Comparison of ENCODE assay signal across 1 cellular context in the genomic region with DNA sequence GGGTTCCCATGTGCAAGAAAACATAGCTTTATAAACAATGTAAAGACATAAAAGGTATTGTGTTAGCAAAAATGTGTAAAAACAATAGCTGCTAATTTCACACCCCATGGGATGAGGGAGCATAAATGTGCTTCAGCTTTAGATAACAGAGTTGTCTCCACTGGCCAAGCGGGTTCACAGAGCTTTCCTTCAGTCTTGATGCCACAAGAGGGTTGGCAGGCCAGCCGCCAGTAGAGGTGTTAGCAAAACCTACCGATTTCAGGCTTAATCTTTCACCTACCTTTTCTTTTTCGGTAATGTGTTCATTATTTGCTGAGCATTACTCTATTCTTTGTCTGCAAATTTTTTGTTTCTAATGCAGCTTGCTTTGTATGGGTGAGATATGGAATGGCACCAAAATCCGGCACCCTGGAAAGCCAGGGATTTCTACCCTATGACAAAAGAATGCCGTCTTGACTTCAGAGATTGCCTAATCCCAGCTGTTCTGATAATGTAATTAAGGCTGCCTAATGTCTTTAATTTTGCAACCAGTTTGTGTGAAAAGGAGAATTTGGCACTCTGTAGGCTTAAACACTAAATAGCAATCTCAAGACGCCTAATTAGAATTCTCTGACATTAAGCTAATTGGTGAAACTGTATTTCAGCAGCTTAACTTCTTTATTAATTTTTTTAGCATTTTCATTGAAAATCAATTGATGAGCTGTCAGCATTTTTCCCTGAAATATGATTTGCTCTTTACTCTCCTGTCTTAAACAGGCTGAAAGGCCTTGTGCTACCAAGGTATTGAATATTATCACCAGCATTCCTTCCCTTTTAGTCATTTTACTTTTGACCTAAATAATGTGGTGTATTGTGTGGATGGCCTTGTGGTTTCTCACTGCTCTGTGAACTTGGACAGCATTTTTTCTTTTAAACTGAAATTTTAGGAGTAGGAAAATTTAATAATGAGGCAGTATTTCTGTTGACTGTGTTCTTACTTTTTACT.
TF ChIP-seq lines count a peak whose summit lies in the region.

No MANE protein-coding gene starts in this region.

TF ChIP-seq in HepG2, 621 proteins besides CTCF, POLR2A, EP300 and RAD21 (continued from another document and continues in another):
- TF ChIP-seq, protein P1, sequence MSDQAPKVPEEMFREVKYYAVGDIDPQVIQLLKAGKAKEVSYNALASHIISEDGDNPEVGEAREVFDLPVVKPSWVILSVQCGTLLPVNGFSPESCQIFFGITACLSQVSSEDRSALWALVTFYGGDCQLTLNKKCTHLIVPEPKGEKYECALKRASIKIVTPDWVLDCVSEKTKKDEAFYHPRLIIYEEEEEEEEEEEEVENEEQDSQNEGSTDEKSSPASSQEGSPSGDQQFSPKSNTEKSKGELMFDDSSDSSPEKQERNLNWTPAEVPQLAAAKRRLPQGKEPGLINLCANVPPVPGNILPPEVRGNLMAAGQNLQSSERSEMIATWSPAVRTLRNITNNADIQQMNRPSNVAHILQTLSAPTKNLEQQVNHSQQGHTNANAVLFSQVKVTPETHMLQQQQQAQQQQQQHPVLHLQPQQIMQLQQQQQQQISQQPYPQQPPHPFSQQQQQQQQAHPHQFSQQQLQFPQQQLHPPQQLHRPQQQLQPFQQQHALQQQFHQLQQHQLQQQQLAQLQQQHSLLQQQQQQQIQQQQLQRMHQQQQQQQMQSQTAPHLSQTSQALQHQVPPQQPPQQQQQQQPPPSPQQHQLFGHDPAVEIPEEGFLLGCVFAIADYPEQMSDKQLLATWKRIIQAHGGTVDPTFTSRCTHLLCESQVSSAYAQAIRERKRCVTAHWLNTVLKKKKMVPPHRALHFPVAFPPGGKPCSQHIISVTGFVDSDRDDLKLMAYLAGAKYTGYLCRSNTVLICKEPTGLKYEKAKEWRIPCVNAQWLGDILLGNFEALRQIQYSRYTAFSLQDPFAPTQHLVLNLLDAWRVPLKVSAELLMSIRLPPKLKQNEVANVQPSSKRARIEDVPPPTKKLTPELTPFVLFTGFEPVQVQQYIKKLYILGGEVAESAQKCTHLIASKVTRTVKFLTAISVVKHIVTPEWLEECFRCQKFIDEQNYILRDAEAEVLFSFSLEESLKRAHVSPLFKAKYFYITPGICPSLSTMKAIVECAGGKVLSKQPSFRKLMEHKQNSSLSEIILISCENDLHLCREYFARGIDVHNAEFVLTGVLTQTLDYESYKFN (CRISPR knock-in tag; conservative IDR thresholded peaks at IDR 0.05) = peak; percentile 52; the same call in 1 of the 2 replicates
- TF ChIP-seq, protein P2, sequence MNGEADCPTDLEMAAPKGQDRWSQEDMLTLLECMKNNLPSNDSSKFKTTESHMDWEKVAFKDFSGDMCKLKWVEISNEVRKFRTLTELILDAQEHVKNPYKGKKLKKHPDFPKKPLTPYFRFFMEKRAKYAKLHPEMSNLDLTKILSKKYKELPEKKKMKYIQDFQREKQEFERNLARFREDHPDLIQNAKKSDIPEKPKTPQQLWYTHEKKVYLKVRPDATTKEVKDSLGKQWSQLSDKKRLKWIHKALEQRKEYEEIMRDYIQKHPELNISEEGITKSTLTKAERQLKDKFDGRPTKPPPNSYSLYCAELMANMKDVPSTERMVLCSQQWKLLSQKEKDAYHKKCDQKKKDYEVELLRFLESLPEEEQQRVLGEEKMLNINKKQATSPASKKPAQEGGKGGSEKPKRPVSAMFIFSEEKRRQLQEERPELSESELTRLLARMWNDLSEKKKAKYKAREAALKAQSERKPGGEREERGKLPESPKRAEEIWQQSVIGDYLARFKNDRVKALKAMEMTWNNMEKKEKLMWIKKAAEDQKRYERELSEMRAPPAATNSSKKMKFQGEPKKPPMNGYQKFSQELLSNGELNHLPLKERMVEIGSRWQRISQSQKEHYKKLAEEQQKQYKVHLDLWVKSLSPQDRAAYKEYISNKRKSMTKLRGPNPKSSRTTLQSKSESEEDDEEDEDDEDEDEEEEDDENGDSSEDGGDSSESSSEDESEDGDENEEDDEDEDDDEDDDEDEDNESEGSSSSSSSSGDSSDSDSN (CRISPR knock-in tag; IDR thresholded peaks at IDR 0.05) = no peak
- TF ChIP-seq MIXL1 (CRISPR knock-in tag; IDR thresholded peaks at IDR 0.05) (0 out of 2 replicates have a peak, but pooled peaks have one; percentile 18), MAFK (conservative IDR thresholded peaks at IDR 0.05 in 1 of 2, IDR thresholded peaks at IDR 0.05 in 1 of 2; ENCODE audit: low read length in 2 of 2) (peak; percentile 60 to 62; a peak in 3 of 4 replicates), HMG20A (CRISPR knock-in tag; IDR thresholded peaks at IDR 0.05; ENCODE audit: borderline replicate concordance) (peak; percentile 44; the same call in 1 of the 2 replicates), MAFF (IDR thresholded peaks at IDR 0.05; ENCODE audit: low read depth, low read length) (peak; percentile 65), ZSCAN22 (CRISPR knock-in tag; IDR thresholded peaks at IDR 0.05) (no peak), ZNF292 (CRISPR knock-in tag; IDR thresholded peaks at IDR 0.05; ENCODE audit: borderline replicate concordance, low read depth) (no peak), HOXA3 (CRISPR knock-in tag; IDR thresholded peaks at IDR 0.05) (no peak), SATB2 (CRISPR knock-in tag; IDR thresholded peaks at IDR 0.05) (no peak), GRHL1 (CRISPR knock-in tag; conservative IDR thresholded peaks at IDR 0.05) (no peak), SP140L (CRISPR knock-in tag; IDR thresholded peaks at IDR 0.05; ENCODE audit: borderline replicate concordance) (no peak), SRSF9 (IDR thresholded peaks at IDR 0.05; ENCODE audit: borderline replicate concordance, insufficient read depth, low read depth, low read length, poor library complexity, severe bottlenecking) (no peak), NCOA2 (CRISPR knock-in tag; IDR thresholded peaks at IDR 0.05) (0 out of 2 replicates have a peak, but pooled peaks have one; percentile 10), PAF1 (CRISPR knock-in tag; IDR thresholded peaks at IDR 0.05) (no peak), RXRB (CRISPR knock-in tag; IDR thresholded peaks at IDR 0.05; ENCODE audit: borderline replicate concordance) (peak; percentile 94), ZNF766 (CRISPR knock-in tag; IDR thresholded peaks at IDR 0.05; ENCODE audit: borderline replicate concordance) (no peak), HNRNPUL1 (IDR thresholded peaks at IDR 0.05; ENCODE audit: low read depth, low read length) (no peak), FOSL1 (CRISPR knock-in tag; IDR thresholded peaks at IDR 0.05; ENCODE audit: borderline replicate concordance) (peak; percentile 61; the same call in 1 of the 2 replicates), SOX5 (CRISPR knock-in tag; IDR thresholded peaks at IDR 0.05; ENCODE audit: borderline replicate concordance) (peak; percentile 57; the same call in 1 of the 2 replicates), ARHGAP35 (CRISPR knock-in tag; IDR thresholded peaks at IDR 0.05; ENCODE audit: borderline replicate concordance) (no peak), PPARG (CRISPR knock-in tag; conservative IDR thresholded peaks at IDR 0.05) (peak; percentile 98), ZFP62 (CRISPR knock-in tag; IDR thresholded peaks at IDR 0.05) (no peak), FOSL2 (CRISPR knock-in tag; IDR thresholded peaks at IDR 0.05) (peak; percentile 71), BCL6 (CRISPR knock-in tag; IDR thresholded peaks at IDR 0.05) (peak; percentile 39; the same call in 1 of the 2 replicates), ELF4 (CRISPR knock-in tag; IDR thresholded peaks at IDR 0.05; ENCODE audit: borderline replicate concordance) (no peak), ZNF414 (CRISPR knock-in tag; IDR thresholded peaks at IDR 0.05) (no peak), SOX6 (IDR thresholded peaks at IDR 0.05) (no peak), SOX6 (CRISPR knock-in tag; IDR thresholded peaks at IDR 0.05) (peak; percentile 13; the same call in 1 of the 2 replicates)
- TF ChIP-seq, protein P3, sequence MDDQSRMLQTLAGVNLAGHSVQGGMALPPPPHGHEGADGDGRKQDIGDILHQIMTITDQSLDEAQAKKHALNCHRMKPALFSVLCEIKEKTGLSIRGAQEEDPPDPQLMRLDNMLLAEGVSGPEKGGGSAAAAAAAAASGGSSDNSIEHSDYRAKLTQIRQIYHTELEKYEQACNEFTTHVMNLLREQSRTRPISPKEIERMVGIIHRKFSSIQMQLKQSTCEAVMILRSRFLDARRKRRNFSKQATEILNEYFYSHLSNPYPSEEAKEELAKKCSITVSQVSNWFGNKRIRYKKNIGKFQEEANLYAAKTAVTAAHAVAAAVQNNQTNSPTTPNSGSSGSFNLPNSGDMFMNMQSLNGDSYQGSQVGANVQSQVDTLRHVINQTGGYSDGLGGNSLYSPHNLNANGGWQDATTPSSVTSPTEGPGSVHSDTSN (CRISPR knock-in tag; IDR thresholded peaks at IDR 0.05; ENCODE audit: borderline replicate concordance) = no peak
- TF ChIP-seq, protein P4, sequence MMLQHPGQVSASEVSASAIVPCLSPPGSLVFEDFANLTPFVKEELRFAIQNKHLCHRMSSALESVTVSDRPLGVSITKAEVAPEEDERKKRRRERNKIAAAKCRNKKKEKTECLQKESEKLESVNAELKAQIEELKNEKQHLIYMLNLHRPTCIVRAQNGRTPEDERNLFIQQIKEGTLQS (CRISPR knock-in tag; IDR thresholded peaks at IDR 0.05) = 0 out of 2 replicates have a peak, but pooled peaks have one; percentile 57
- TF ChIP-seq, protein P5, sequence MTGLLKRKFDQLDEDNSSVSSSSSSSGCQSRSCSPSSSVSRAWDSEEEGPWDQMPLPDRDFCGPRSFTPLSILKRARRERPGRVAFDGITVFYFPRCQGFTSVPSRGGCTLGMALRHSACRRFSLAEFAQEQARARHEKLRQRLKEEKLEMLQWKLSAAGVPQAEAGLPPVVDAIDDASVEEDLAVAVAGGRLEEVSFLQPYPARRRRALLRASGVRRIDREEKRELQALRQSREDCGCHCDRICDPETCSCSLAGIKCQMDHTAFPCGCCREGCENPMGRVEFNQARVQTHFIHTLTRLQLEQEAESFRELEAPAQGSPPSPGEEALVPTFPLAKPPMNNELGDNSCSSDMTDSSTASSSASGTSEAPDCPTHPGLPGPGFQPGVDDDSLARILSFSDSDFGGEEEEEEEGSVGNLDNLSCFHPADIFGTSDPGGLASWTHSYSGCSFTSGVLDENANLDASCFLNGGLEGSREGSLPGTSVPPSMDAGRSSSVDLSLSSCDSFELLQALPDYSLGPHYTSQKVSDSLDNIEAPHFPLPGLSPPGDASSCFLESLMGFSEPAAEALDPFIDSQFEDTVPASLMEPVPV (CRISPR knock-in tag; IDR thresholded peaks at IDR 0.05) = no peak
- TF ChIP-seq, protein P6, sequence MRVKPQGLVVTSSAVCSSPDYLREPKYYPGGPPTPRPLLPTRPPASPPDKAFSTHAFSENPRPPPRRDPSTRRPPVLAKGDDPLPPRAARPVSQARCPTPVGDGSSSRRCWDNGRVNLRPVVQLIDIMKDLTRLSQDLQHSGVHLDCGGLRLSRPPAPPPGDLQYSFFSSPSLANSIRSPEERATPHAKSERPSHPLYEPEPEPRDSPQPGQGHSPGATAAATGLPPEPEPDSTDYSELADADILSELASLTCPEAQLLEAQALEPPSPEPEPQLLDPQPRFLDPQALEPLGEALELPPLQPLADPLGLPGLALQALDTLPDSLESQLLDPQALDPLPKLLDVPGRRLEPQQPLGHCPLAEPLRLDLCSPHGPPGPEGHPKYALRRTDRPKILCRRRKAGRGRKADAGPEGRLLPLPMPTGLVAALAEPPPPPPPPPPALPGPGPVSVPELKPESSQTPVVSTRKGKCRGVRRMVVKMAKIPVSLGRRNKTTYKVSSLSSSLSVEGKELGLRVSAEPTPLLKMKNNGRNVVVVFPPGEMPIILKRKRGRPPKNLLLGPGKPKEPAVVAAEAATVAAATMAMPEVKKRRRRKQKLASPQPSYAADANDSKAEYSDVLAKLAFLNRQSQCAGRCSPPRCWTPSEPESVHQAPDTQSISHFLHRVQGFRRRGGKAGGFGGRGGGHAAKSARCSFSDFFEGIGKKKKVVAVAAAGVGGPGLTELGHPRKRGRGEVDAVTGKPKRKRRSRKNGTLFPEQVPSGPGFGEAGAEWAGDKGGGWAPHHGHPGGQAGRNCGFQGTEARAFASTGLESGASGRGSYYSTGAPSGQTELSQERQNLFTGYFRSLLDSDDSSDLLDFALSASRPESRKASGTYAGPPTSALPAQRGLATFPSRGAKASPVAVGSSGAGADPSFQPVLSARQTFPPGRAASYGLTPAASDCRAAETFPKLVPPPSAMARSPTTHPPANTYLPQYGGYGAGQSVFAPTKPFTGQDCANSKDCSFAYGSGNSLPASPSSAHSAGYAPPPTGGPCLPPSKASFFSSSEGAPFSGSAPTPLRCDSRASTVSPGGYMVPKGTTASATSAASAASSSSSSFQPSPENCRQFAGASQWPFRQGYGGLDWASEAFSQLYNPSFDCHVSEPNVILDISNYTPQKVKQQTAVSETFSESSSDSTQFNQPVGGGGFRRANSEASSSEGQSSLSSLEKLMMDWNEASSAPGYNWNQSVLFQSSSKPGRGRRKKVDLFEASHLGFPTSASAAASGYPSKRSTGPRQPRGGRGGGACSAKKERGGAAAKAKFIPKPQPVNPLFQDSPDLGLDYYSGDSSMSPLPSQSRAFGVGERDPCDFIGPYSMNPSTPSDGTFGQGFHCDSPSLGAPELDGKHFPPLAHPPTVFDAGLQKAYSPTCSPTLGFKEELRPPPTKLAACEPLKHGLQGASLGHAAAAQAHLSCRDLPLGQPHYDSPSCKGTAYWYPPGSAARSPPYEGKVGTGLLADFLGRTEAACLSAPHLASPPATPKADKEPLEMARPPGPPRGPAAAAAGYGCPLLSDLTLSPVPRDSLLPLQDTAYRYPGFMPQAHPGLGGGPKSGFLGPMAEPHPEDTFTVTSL (CRISPR knock-in tag; IDR thresholded peaks at IDR 0.05; ENCODE audit: borderline replicate concordance) = peak; percentile 44; the same call in 1 of the 2 replicates
- TF ChIP-seq, protein P7, sequence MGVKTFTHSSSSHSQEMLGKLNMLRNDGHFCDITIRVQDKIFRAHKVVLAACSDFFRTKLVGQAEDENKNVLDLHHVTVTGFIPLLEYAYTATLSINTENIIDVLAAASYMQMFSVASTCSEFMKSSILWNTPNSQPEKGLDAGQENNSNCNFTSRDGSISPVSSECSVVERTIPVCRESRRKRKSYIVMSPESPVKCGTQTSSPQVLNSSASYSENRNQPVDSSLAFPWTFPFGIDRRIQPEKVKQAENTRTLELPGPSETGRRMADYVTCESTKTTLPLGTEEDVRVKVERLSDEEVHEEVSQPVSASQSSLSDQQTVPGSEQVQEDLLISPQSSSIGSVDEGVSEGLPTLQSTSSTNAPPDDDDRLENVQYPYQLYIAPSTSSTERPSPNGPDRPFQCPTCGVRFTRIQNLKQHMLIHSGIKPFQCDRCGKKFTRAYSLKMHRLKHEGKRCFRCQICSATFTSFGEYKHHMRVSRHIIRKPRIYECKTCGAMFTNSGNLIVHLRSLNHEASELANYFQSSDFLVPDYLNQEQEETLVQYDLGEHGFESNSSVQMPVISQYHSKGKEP (CRISPR knock-in tag; IDR thresholded peaks at IDR 0.05) = no peak
